ENCODE assay signal across 13 cellular contexts in genomic region chr20:38987777-38988176, GRCh38. TPM values are rescaled to one million over a fixed set of nuclear protein-coding genes. Genes with fewer than 3 reads are reported as not detected.
DNase-seq lines count a peak whose midpoint lies in the region; ATAC-seq and TF ChIP-seq lines count a peak whose summit lies in the region.
"Had no signal": no experiment of that assay in that cellular context is flagged by ENCODE, and none has a peak within 500 bp of the region (broad histone marks: within the 10 kb centered on the region; RNA-seq: fewer than 3 reads in every experiment).

No MANE protein-coding gene starts in this region.

- no peak for TF ChIP-seq POLR2A in thyroid gland (IDR thresholded peaks at IDR 0.05)

- no peaks in the 10 kb centered on the region for H3K4me1 ChIP-seq in thyroid gland

- peaks cover 12% of the 10 kb centered on the region for H3K4me1 Mint-ChIP-seq in memory B cell

- H3K27ac ChIP-seq in thyroid gland = no peak overlapping the region
- H3K27ac ChIP-seq: SJSA1 had no signal

- 75 to 80% methylated on average over 4 of the region's 4 CpGs for WGBS in thyroid gland, 2 donors

- no peak overlapping the region for H3K4me3 ChIP-seq in thyroid gland (replicated peaks in 1 of 3)
- H3K4me3 ChIP-seq: mucosa of descending colon, SJSA1, smooth muscle cell had no signal

- peak overlapping the region; percentile 9 for H3K27ac Mint-ChIP-seq in memory B cell

- ATAC-seq in GM18867 (IDR thresholded peaks at IDR 0.05; ENCODE audit: unreplicated experiment) (peak; percentile 78), GM21526 (IDR thresholded peaks at IDR 0.05; ENCODE audit: low FRiP score, unreplicated experiment) (peak; percentile 66), HG03139 (IDR thresholded peaks at IDR 0.05; ENCODE audit: unreplicated experiment) (peak; percentile 72), memory B cell (ENCODE audit: low read depth) (peak; percentile 74), HG03378 (IDR thresholded peaks at IDR 0.05; ENCODE audit: unreplicated experiment) (no peak)
- ATAC-seq: mucosa of descending colon had no signal

- H3K36me3 Mint-ChIP-seq in memory B cell = peaks cover 11% of the 10 kb centered on the region

- H3K27me3 Mint-ChIP-seq in memory B cell = no peaks in the 10 kb centered on the region

- H3K9me3 Mint-ChIP-seq in memory B cell = no peaks in the 10 kb centered on the region

- peak overlapping the region; percentile 30 for H3K4me3 Mint-ChIP-seq in memory B cell

- H3K9me3 ChIP-seq in thyroid gland = no peaks in the 10 kb centered on the region
- H3K9me3 ChIP-seq: mucosa of descending colon, SJSA1 had no signal

- DNase-seq in memory B cell (ENCODE audit: low spot score in 2 of 2) = peak in 1 of 2 donors; percentile 5
- DNase-seq in NCI-H2029 (lab: John Stamatoyannopoulos, UW) = no peak
- no peak for DNase-seq in thyroid gland
- DNase-seq: central memory CD4-positive, alpha-beta T cell; EL; mucosa of descending colon; substantia nigra had no signal

- intact Hi-C loops in thyroid gland (cut with DNase I) = no loop called here

- H3K27me3 ChIP-seq in thyroid gland = no peaks in the 10 kb centered on the region
- H3K27me3 ChIP-seq: SJSA1 had no signal

- H3K36me3 ChIP-seq in thyroid gland = peaks cover 4 to 10% of the 10 kb centered on the region in 2 donors

- TF ChIP-seq CTCF in thyroid gland (IDR thresholded peaks at IDR 0.05) = no peak

RNA-seq across cellular contexts. Expression of gene DHX35, which starts 25.6 kb away (rescaled TPM):
- 10 to 100 TPM; 16.1 to 17.9 (median 16.4) TPM for total RNA-seq in thyroid gland
